9 cellular contexts compared by ENCODE assay signal in genomic region chr5:157603333-157604190, GRCh38. TPM values are rescaled to one million over a fixed set of nuclear protein-coding genes. Genes with fewer than 3 reads are reported as not detected.
DNase-seq lines count a peak whose midpoint lies in the region; ATAC-seq and TF ChIP-seq lines count a peak whose summit lies in the region.
"Had no signal": no experiment of that assay in that cellular context is flagged by ENCODE, and none has a peak within 500 bp of the region (broad histone marks: within the 10 kb centered on the region; RNA-seq: fewer than 3 reads in every experiment).

No MANE protein-coding gene starts in this region.

- no peak for TF ChIP-seq CTCF in kidney epithelial cell (IDR thresholded peaks at IDR 0.05; ENCODE audit: insufficient read depth, low read length, poor library complexity, severe bottlenecking)
- TF ChIP-seq CTCF in lower leg skin (IDR thresholded peaks at IDR 0.05), result no peak

- H3K36me3 Mint-ChIP-seq in activated T-cell treated with anti-CD3 and anti-CD28 coated beads, Interleukin-2, amount 50 U/mL, for 4 hours (ENCODE audit: insufficient read depth), result no peaks in the 10 kb centered on the region

- H3K27me3 ChIP-seq in kidney epithelial cell (ENCODE audit: control insufficient read depth, insufficient read depth, low read length), result no peaks in the 10 kb centered on the region
- H3K27me3 ChIP-seq: upper lobe of left lung had no signal

- H3K4me3 Mint-ChIP-seq in activated T-cell treated with anti-CD3 and anti-CD28 coated beads, Interleukin-2, amount 50 U/mL, for 4 hours, result peak overlapping the region; percentile 61

- no peak for TF ChIP-seq POLR2A in lower leg skin (IDR thresholded peaks at IDR 0.05)

- H3K36me3 ChIP-seq in kidney epithelial cell (ENCODE audit: control insufficient read depth, insufficient read depth, low read length), result no peaks in the 10 kb centered on the region
- H3K36me3 ChIP-seq: upper lobe of left lung had no signal

- DNase-seq in NOMO-1 treated with DMSO at 0.1 percent for 48 hours (lab: John Stamatoyannopoulos, UW; ENCODE audit: unreplicated experiment) (peak; percentile 36), kidney epithelial cell (ENCODE audit: low read depth) (peak; percentile 93), middle frontal gyrus (ENCODE audit: extremely low spot score, low spot score) (no peak), lower leg skin (ENCODE audit: low spot score in 2 of 2) (no peak)
- DNase-seq in activated T-cell treated with anti-CD3 and anti-CD28 coated beads, Interleukin-2, amount 50 U/mL, for 4 hours, result peak; percentile 59
- DNase-seq: upper lobe of left lung had no signal

- peaks cover 2% of the 10 kb centered on the region for H3K9me3 Mint-ChIP-seq in activated T-cell treated with anti-CD3 and anti-CD28 coated beads, Interleukin-2, amount 50 U/mL, for 4 hours

- H3K27me3 Mint-ChIP-seq in activated T-cell treated with anti-CD3 and anti-CD28 coated beads, Interleukin-2, amount 50 U/mL, for 4 hours (ENCODE audit: low read depth), result no peaks in the 10 kb centered on the region

- WGBS in lower leg skin, 2 donors, result 84% methylated on average over 12 of the region's 12 CpGs

- ATAC-seq in GM19395 (IDR thresholded peaks at IDR 0.05; ENCODE audit: unreplicated experiment) (peak; percentile 47), HG02870 (IDR thresholded peaks at IDR 0.05; ENCODE audit: unreplicated experiment) (no peak), HG02642 (IDR thresholded peaks at IDR 0.05; ENCODE audit: poor library complexity, unreplicated experiment) (no peak)
- peak; percentile 71 to 72 for ATAC-seq in activated T-cell treated with anti-CD3 and anti-CD28 coated beads, Interleukin-2, amount 50 U/mL, for 4 hours

- no peak overlapping the region for H3K4me3 ChIP-seq in kidney epithelial cell (ENCODE audit: low read depth, low read length)
- no peak overlapping the region for H3K4me3 ChIP-seq in lower leg skin (ENCODE audit: low read depth, poor library complexity, severe bottlenecking)
- H3K4me3 ChIP-seq: upper lobe of left lung had no signal

- peaks cover 75% of the 10 kb centered on the region for H3K4me1 Mint-ChIP-seq in activated T-cell treated with anti-CD3 and anti-CD28 coated beads, Interleukin-2, amount 50 U/mL, for 4 hours (ENCODE audit: low read depth)

- intact Hi-C loops in lower leg skin (cut with DNase I; ENCODE audit: low total_unique reads), result no loop called here

RNA-seq across cellular contexts. Expression of gene ADAM19, which starts 28.0 kb away (rescaled TPM):
- total RNA-seq in activated T-cell treated with anti-CD3 and anti-CD28 coated beads, Interleukin-2, amount 50 U/mL, for 4 hours, result 10 to 100 TPM; 37.9 to 54.9 (median 49.2) TPM
- 61.0 and 75.2 TPM in 2 replicates for total RNA-seq in kidney epithelial cell
- total RNA-seq in lower leg skin, result 1 to 10 TPM in 2 of 4 donors, under 1 TPM in 2; 0.68 to 1.7 (median 1.0) TPM

RNA-seq across cellular contexts. Expression of gene SOX30, which starts 48.7 kb away (rescaled TPM):
- total RNA-seq in activated T-cell treated with anti-CD3 and anti-CD28 coated beads, Interleukin-2, amount 50 U/mL, for 4 hours, result under 1 TPM in 1 of 3 donors, not detected in 2; 0.08 TPM
- 0.08 TPM in 1 of 2 replicates, not detected in the other for total RNA-seq in kidney epithelial cell
- total RNA-seq in lower leg skin, result under 1 TPM in 1 of 4 donors, not detected in 3; 0.10 TPM

Comparison
In these comparisons a context has a peak if more than half of its experiments do, and no peak if none do; other contexts are left out.
1. ATAC-seq: peak in GM19395 (single experiment) and activated T-cell treated with anti-CD3 and anti-CD28 coated beads, Interleukin-2, amount 50 U/mL, for 4 hours (2 of 2); none in HG02870 (single experiment) and HG02642 (single experiment).
2. DNase-seq: peak in NOMO-1 treated with DMSO at 0.1 percent for 48 hours (single experiment), activated T-cell treated with anti-CD3 and anti-CD28 coated beads, Interleukin-2, amount 50 U/mL, for 4 hours (single experiment) and kidney epithelial cell (single experiment); none in middle frontal gyrus (single experiment) and lower leg skin (0 of 2).
3. RNA of gene ADAM19, which starts 28.0 kb away (total RNA-seq): 61.0 to 75.2 TPM in kidney epithelial cell and 37.9 to 54.9 TPM in activated T-cell treated with anti-CD3 and anti-CD28 coated beads, Interleukin-2, amount 50 U/mL, for 4 hours; 0.68 to 1.7 TPM in lower leg skin; every median in the first group is over 10 times any median in the second.